In the genomic region with DNA sequence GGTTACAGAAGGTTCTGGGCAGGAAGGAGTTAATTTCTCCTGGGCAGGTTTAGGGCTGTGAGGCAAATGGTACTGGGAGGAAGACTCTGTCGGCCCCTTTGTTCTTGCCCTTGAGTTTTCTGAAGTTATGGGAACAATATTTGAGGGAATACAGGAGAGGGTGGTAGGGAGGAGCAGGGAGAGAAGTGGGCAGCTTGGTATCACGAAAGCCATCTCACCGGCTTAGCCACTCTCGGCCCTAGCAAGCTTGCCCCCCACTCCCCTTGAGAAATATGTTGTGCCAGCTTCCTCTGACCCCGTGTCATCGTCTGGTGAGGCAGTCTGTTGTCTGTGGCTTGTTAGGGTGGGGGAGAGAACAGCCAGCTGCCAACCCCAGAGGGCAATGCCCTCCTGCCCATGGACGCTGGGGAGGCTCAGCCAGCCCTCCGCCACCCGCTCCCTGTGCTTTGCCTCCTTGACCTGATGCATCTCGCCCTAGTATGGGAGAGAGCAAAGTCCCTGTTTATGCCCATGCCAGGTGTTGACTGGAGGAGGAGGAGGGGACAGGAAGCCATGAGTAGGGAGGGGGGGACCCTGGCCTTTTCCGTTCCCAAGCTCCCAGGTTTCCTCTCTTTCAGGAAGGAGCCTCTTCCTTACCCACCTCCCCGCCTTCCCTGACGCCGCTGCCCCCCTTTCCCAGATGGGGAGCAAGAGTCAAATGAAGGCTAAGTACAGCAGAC, we compare ENCODE assay signal across 1 cellular context.
TF ChIP-seq lines count a peak whose summit lies in the region.

No MANE protein-coding gene starts in this region.

TF ChIP-seq in HepG2, 621 proteins besides CTCF, POLR2A, EP300 and RAD21 (continued from another document and continues in another):
- TF ChIP-seq CHD4 (IDR thresholded peaks at IDR 0.05; ENCODE audit: borderline replicate concordance, low read length) (no peak), ZNF567 (CRISPR knock-in tag; IDR thresholded peaks at IDR 0.05; ENCODE audit: borderline replicate concordance) (peak; percentile 78; the same call in 1 of the 2 replicates), NR2F6 (IDR thresholded peaks at IDR 0.05) (peak; percentile 77), NR2F6 (CRISPR knock-in tag; IDR thresholded peaks at IDR 0.05) (peak; percentile 88), ZNF7 (CRISPR knock-in tag; IDR thresholded peaks at IDR 0.05) (no peak), RAD51 (IDR thresholded peaks at IDR 0.05; ENCODE audit: borderline replicate concordance) (no peak), ZNF782 (CRISPR knock-in tag; IDR thresholded peaks at IDR 0.05; ENCODE audit: borderline replicate concordance) (peak; percentile 25; the same call in 1 of the 2 replicates), ZNF510 (CRISPR knock-in tag; IDR thresholded peaks at IDR 0.05; ENCODE audit: low read depth) (peak; percentile 41; the same call in 1 of the 2 replicates), ZMYM2 (CRISPR knock-in tag; IDR thresholded peaks at IDR 0.05) (no peak), CCAR2 (optimal IDR thresholded peaks at IDR 0.05; ENCODE audit: low read depth, low read length) (no peak), PAX8 (CRISPR knock-in tag; IDR thresholded peaks at IDR 0.05; ENCODE audit: borderline replicate concordance) (no peak), ZNF460 (CRISPR knock-in tag; IDR thresholded peaks at IDR 0.05; ENCODE audit: borderline replicate concordance) (0 out of 2 replicates have a peak, but pooled peaks have one; percentile 18), ZSCAN30 (CRISPR knock-in tag; IDR thresholded peaks at IDR 0.05) (no peak), ZNF354B (CRISPR knock-in tag; IDR thresholded peaks at IDR 0.05) (no peak), NCOA2 (CRISPR knock-in tag; IDR thresholded peaks at IDR 0.05) (peak; percentile 78), FOSL1 (CRISPR knock-in tag; IDR thresholded peaks at IDR 0.05; ENCODE audit: borderline replicate concordance) (no peak), KAT2B (IDR thresholded peaks at IDR 0.05; ENCODE audit: borderline replicate concordance, low read depth, low read length) (no peak), FIP1L1 (IDR thresholded peaks at IDR 0.05; ENCODE audit: borderline replicate concordance, insufficient read depth, low read depth, low read length) (no peak), ZNF761 (CRISPR knock-in tag; conservative IDR thresholded peaks at IDR 0.05) (0 out of 2 replicates have a peak, but pooled peaks have one; percentile 56), ZNF207 (IDR thresholded peaks at IDR 0.05; ENCODE audit: borderline replicate concordance) (no peak), ZNF788 (CRISPR knock-in tag; IDR thresholded peaks at IDR 0.05; ENCODE audit: borderline replicate concordance) (peak; percentile 46; the same call in 1 of the 2 replicates), RFX3 (CRISPR knock-in tag; IDR thresholded peaks at IDR 0.05) (0 out of 2 replicates have a peak, but pooled peaks have one; percentile 3), NFIC (IDR thresholded peaks at IDR 0.05; ENCODE audit: low read length) (no peak), ZNF547 (CRISPR knock-in tag; IDR thresholded peaks at IDR 0.05) (no peak; the same call in 1 of the 2 replicates), NFE2L2 (IDR thresholded peaks at IDR 0.05; ENCODE audit: low read length) (no peak), RBM39 (IDR thresholded peaks at IDR 0.05; ENCODE audit: low read depth, low read length, poor library complexity, severe bottlenecking) (no peak), ZFP36 (IDR thresholded peaks at IDR 0.05; ENCODE audit: borderline replicate concordance, low read depth, low read length, partially characterized antibody) (no peak), FOXM1 (CRISPR knock-in tag; IDR thresholded peaks at IDR 0.05) (no peak), SMARCC2 (IDR thresholded peaks at IDR 0.05) (no peak), CENPT (CRISPR knock-in tag; IDR thresholded peaks at IDR 0.05; ENCODE audit: low read depth) (0 out of 2 replicates have a peak, but pooled peaks have one; percentile 67), SMARCE1 (IDR thresholded peaks at IDR 0.05; ENCODE audit: borderline replicate concordance) (no peak), RELA (CRISPR knock-in tag; IDR thresholded peaks at IDR 0.05) (no peak), SETDB1 (CRISPR knock-in tag; IDR thresholded peaks at IDR 0.05; ENCODE audit: borderline replicate concordance) (no peak), ZNF766 (CRISPR knock-in tag; IDR thresholded peaks at IDR 0.05; ENCODE audit: borderline replicate concordance) (no peak), CBFB (CRISPR knock-in tag; IDR thresholded peaks at IDR 0.05) (no peak), ZNF468 (CRISPR knock-in tag; IDR thresholded peaks at IDR 0.05) (no peak), ZNF530 (CRISPR knock-in tag; IDR thresholded peaks at IDR 0.05; ENCODE audit: low read depth) (no peak), HOXA7 (CRISPR knock-in tag; IDR thresholded peaks at IDR 0.05) (no peak), ZNF234 (CRISPR knock-in tag; conservative IDR thresholded peaks at IDR 0.05) (no peak), ASH2L (IDR thresholded peaks at IDR 0.05; ENCODE audit: insufficient read length, low read depth, low read length) (no peak)
- TF ChIP-seq, protein P1, sequence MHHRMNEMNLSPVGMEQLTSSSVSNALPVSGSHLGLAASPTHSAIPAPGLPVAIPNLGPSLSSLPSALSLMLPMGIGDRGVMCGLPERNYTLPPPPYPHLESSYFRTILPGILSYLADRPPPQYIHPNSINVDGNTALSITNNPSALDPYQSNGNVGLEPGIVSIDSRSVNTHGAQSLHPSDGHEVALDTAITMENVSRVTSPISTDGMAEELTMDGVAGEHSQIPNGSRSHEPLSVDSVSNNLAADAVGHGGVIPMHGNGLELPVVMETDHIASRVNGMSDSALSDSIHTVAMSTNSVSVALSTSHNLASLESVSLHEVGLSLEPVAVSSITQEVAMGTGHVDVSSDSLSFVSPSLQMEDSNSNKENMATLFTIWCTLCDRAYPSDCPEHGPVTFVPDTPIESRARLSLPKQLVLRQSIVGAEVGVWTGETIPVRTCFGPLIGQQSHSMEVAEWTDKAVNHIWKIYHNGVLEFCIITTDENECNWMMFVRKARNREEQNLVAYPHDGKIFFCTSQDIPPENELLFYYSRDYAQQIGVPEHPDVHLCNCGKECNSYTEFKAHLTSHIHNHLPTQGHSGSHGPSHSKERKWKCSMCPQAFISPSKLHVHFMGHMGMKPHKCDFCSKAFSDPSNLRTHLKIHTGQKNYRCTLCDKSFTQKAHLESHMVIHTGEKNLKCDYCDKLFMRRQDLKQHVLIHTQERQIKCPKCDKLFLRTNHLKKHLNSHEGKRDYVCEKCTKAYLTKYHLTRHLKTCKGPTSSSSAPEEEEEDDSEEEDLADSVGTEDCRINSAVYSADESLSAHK (CRISPR knock-in tag; IDR thresholded peaks at IDR 0.05; ENCODE audit: borderline replicate concordance), result no peak
- TF ChIP-seq, protein P2, sequence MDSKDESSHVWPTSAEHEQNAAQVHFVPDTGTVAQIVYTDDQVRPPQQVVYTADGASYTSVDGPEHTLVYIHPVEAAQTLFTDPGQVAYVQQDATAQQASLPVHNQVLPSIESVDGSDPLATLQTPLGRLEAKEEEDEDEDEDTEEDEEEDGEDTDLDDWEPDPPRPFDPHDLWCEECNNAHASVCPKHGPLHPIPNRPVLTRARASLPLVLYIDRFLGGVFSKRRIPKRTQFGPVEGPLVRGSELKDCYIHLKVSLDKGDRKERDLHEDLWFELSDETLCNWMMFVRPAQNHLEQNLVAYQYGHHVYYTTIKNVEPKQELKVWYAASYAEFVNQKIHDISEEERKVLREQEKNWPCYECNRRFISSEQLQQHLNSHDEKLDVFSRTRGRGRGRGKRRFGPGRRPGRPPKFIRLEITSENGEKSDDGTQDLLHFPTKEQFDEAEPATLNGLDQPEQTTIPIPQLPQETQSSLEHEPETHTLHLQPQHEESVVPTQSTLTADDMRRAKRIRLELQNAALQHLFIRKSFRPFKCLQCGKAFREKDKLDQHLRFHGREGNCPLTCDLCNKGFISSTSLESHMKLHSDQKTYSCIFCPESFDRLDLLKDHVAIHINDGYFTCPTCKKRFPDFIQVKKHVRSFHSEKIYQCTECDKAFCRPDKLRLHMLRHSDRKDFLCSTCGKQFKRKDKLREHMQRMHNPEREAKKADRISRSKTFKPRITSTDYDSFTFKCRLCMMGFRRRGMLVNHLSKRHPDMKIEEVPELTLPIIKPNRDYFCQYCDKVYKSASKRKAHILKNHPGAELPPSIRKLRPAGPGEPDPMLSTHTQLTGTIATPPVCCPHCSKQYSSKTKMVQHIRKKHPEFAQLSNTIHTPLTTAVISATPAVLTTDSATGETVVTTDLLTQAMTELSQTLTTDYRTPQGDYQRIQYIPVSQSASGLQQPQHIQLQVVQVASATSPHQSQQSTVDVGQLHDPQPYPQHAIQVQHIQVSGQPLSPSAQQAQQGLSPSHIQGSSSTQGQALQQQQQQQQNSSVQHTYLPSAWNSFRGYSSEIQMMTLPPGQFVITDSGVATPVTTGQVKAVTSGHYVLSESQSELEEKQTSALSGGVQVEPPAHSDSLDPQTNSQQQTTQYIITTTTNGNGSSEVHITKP (CRISPR knock-in tag; IDR thresholded peaks at IDR 0.05; ENCODE audit: low read depth), result 0 out of 2 replicates have a peak, but pooled peaks have one; percentile 27
- TF ChIP-seq, protein P3, sequence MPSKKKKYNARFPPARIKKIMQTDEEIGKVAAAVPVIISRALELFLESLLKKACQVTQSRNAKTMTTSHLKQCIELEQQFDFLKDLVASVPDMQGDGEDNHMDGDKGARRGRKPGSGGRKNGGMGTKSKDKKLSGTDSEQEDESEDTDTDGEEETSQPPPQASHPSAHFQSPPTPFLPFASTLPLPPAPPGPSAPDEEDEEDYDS (CRISPR knock-in tag; IDR thresholded peaks at IDR 0.05), result peak; percentile 90
- TF ChIP-seq, protein P4, sequence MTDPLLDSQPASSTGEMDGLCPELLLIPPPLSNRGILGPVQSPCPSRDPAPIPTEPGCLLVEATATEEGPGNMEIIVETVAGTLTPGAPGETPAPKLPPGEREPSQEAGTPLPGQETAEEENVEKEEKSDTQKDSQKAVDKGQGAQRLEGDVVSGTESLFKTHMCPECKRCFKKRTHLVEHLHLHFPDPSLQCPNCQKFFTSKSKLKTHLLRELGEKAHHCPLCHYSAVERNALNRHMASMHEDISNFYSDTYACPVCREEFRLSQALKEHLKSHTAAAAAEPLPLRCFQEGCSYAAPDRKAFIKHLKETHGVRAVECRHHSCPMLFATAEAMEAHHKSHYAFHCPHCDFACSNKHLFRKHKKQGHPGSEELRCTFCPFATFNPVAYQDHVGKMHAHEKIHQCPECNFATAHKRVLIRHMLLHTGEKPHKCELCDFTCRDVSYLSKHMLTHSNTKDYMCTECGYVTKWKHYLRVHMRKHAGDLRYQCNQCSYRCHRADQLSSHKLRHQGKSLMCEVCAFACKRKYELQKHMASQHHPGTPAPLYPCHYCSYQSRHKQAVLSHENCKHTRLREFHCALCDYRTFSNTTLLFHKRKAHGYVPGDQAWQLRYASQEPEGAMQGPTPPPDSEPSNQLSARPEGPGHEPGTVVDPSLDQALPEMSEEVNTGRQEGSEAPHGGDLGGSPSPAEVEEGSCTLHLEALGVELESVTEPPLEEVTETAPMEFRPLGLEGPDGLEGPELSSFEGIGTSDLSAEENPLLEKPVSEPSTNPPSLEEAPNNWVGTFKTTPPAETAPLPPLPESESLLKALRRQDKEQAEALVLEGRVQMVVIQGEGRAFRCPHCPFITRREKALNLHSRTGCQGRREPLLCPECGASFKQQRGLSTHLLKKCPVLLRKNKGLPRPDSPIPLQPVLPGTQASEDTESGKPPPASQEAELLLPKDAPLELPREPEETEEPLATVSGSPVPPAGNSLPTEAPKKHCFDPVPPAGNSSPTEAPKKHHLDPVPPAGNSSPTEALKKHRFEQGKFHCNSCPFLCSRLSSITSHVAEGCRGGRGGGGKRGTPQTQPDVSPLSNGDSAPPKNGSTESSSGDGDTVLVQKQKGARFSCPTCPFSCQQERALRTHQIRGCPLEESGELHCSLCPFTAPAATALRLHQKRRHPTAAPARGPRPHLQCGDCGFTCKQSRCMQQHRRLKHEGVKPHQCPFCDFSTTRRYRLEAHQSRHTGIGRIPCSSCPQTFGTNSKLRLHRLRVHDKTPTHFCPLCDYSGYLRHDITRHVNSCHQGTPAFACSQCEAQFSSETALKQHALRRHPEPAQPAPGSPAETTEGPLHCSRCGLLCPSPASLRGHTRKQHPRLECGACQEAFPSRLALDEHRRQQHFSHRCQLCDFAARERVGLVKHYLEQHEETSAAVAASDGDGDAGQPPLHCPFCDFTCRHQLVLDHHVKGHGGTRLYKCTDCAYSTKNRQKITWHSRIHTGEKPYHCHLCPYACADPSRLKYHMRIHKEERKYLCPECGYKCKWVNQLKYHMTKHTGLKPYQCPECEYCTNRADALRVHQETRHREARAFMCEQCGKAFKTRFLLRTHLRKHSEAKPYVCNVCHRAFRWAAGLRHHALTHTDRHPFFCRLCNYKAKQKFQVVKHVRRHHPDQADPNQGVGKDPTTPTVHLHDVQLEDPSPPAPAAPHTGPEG (CRISPR knock-in tag; IDR thresholded peaks at IDR 0.05), result no peak
- TF ChIP-seq, protein P5, sequence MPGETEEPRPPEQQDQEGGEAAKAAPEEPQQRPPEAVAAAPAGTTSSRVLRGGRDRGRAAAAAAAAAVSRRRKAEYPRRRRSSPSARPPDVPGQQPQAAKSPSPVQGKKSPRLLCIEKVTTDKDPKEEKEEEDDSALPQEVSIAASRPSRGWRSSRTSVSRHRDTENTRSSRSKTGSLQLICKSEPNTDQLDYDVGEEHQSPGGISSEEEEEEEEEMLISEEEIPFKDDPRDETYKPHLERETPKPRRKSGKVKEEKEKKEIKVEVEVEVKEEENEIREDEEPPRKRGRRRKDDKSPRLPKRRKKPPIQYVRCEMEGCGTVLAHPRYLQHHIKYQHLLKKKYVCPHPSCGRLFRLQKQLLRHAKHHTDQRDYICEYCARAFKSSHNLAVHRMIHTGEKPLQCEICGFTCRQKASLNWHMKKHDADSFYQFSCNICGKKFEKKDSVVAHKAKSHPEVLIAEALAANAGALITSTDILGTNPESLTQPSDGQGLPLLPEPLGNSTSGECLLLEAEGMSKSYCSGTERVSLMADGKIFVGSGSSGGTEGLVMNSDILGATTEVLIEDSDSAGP (CRISPR knock-in tag; IDR thresholded peaks at IDR 0.05; ENCODE audit: borderline replicate concordance), result peak; percentile 80
- TF ChIP-seq, protein P6, sequence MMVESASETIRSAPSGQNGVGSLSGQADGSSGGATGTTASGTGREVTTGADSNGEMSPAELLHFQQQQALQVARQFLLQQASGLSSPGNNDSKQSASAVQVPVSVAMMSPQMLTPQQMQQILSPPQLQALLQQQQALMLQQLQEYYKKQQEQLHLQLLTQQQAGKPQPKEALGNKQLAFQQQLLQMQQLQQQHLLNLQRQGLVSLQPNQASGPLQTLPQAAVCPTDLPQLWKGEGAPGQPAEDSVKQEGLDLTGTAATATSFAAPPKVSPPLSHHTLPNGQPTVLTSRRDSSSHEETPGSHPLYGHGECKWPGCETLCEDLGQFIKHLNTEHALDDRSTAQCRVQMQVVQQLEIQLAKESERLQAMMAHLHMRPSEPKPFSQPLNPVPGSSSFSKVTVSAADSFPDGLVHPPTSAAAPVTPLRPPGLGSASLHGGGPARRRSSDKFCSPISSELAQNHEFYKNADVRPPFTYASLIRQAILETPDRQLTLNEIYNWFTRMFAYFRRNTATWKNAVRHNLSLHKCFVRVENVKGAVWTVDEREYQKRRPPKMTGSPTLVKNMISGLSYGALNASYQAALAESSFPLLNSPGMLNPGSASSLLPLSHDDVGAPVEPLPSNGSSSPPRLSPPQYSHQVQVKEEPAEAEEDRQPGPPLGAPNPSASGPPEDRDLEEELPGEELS (CRISPR knock-in tag; IDR thresholded peaks at IDR 0.05), result peak; percentile 97
- TF ChIP-seq, protein P7, sequence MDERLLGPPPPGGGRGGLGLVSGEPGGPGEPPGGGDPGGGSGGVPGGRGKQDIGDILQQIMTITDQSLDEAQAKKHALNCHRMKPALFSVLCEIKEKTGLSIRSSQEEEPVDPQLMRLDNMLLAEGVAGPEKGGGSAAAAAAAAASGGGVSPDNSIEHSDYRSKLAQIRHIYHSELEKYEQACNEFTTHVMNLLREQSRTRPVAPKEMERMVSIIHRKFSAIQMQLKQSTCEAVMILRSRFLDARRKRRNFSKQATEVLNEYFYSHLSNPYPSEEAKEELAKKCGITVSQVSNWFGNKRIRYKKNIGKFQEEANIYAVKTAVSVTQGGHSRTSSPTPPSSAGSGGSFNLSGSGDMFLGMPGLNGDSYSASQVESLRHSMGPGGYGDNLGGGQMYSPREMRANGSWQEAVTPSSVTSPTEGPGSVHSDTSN (CRISPR knock-in tag; IDR thresholded peaks at IDR 0.05), result no peak
